ENCODE assay signal across 8 cellular contexts in the genomic region with DNA sequence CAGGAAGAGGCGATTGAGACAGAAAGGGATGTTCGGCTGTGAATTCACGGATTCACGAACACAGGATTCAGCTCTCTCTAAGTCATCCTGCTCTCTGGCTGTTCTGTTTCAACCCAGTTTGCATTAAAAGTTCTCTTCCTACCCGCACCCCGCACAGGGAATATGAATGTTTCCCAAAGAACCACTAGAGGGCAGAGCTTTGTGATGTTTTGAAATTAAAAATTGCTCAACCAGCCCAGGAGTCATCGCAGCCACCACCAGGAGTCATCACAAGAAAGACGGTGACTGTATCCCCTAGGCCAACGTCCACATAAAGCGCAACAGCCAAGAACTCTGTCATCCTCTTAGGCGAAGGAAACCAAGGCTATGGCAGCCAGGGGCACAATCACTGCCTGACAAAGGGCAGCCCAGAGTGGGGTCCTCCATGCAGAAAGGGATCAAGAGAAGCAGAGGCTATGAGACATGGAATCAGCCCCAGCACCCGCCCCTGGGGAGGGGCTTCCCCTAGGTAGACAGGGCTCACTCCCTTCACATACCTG.
DNase-seq lines count a peak whose midpoint lies in the region; ATAC-seq and TF ChIP-seq lines count a peak whose summit lies in the region.

No MANE protein-coding gene starts in this region.

- no peak overlapping the region for H3K4me3 ChIP-seq in GM12864 (ENCODE audit: low read depth, low read length)

- DNase-seq in AG08396 (ENCODE audit: low spot score) (peak; percentile 66), GM12864 (ENCODE audit: low read depth) (no peak), KG1 (lab: John Stamatoyannopoulos, UW) (peak; percentile 17), UCSD-AML1 (lab: John Stamatoyannopoulos, UW; ENCODE audit: unreplicated experiment) (peak; percentile 38), foreskin melanocyte (peak; percentile 32), renal cortical epithelial cell (ENCODE audit: low read depth) (peak; percentile 65), DMS79 treated with DMSO at 0.1 percent for 48 hours (lab: John Stamatoyannopoulos, UW) (no peak)

- no peak for ATAC-seq in GM21528 (IDR thresholded peaks at IDR 0.05; ENCODE audit: low FRiP score, unreplicated experiment)

- peak; percentile 60 for TF ChIP-seq CTCF in GM12864 (IDR thresholded peaks at IDR 0.05; ENCODE audit: low read depth, low read length, missing control alignments)

Comparison
In these comparisons a context has a peak if more than half of its experiments do, and no peak if none do; other contexts are left out.
1. DNase-seq: peak in AG08396 (single experiment), KG1 (single experiment), UCSD-AML1 (single experiment), foreskin melanocyte (single experiment) and renal cortical epithelial cell (single experiment); none in GM12864 (single experiment) and DMS79 treated with DMSO at 0.1 percent for 48 hours (single experiment).